32 cellular contexts compared by ENCODE assay signal in the genomic region with DNA sequence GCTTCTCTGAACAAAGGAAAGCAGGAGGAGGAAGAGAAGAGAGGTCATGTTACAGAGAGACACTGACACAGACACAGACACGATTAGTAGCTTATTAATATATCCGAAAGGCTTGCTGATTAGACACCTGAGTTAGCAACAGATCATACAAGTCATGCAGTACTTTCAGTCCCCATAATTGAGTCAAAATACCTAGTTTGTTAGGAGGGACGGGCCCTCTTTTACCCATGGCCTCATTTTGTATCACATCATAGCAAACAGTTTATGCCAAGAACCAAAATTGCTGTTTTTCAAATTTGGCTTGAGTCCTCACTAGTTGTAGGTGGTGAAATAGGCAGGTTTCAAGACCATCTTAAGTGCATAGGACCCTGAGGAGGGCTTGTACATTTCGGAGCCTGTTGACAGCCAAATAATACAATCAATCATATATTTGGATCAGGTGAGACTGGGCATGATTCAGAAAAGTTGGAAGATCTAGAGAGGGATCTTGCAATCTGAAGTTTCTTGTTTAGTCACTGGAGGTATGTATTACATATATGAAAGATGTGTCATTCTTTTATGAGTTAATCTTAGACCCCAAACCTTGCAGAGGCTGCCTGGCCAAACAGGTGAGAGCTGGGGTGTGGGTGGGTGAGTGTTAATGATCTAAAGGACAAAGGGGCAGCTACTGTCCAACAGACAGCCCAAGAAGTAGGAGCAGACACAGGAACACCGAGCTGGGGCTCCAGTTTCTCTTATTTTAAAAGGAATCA.
DNase-seq lines count a peak whose midpoint lies in the region; ATAC-seq and TF ChIP-seq lines count a peak whose summit lies in the region.
"Had no signal": no experiment of that assay in that cellular context is flagged by ENCODE, and none has a peak within 500 bp of the region (broad histone marks: within the 10 kb centered on the region; RNA-seq: fewer than 3 reads in every experiment).

No MANE protein-coding gene starts in this region.

- no peaks in the 10 kb centered on the region for H3K79me2 ChIP-seq in H9 (ENCODE audit: insufficient read depth, low read length)

- no peak overlapping the region for H2BK20ac ChIP-seq in H9 (ENCODE audit: low read depth, low read length, poor library complexity, severe bottlenecking)

- H3K36me3 Mint-ChIP-seq in activated CD4-positive, alpha-beta memory T cell treated with anti-CD3 and anti-CD28 coated beads for 36 hours: peaks cover 9% of the 10 kb centered on the region
- H3K36me3 Mint-ChIP-seq in activated CD4-positive, alpha-beta memory T cell treated with anti-CD3 and anti-CD28 coated beads, Interleukin-2, amount 10 ng/mL, durations not matched to agents 7 days and 5 days (ENCODE audit: low read depth): peaks cover 6% of the 10 kb centered on the region
- H3K36me3 Mint-ChIP-seq in H9 (ENCODE audit: insufficient read depth in 1 of 3, low read depth in 3 of 3): peaks cover 17 to 33% (median 27%) of the 10 kb centered on the region in 3 experiments; a peak in 6 of 7 replicates
- peaks cover 38% of the 10 kb centered on the region for H3K36me3 Mint-ChIP-seq in chondrocyte (ENCODE audit: low read depth)

- no peaks in the 10 kb centered on the region for H3K9me3 Mint-ChIP-seq in activated CD4-positive, alpha-beta memory T cell treated with anti-CD3 and anti-CD28 coated beads for 36 hours
- no peaks in the 10 kb centered on the region for H3K9me3 Mint-ChIP-seq in activated CD4-positive, alpha-beta memory T cell treated with anti-CD3 and anti-CD28 coated beads, Interleukin-2, amount 10 ng/mL, durations not matched to agents 7 days and 5 days
- H3K9me3 Mint-ChIP-seq in H9 (no peaks in the 10 kb centered on the region), chondrocyte (ENCODE audit: low read depth) (no peaks in the 10 kb centered on the region)
- H3K9me3 Mint-ChIP-seq: effector memory CD8-positive, alpha-beta T cell had no signal

- no peak overlapping the region for H3K14ac ChIP-seq in H9 (ENCODE audit: insufficient read depth, low read length)

- H3K4me1 Mint-ChIP-seq in activated CD4-positive, alpha-beta memory T cell treated with anti-CD3 and anti-CD28 coated beads for 36 hours (ENCODE audit: low read depth): peaks cover 20% of the 10 kb centered on the region
- peaks cover 7% of the 10 kb centered on the region for H3K4me1 Mint-ChIP-seq in activated CD4-positive, alpha-beta memory T cell treated with anti-CD3 and anti-CD28 coated beads, Interleukin-2, amount 10 ng/mL, durations not matched to agents 7 days and 5 days
- H3K4me1 Mint-ChIP-seq in H9 (peaks cover 0 to 7% of the 10 kb centered on the region in 2 experiments; a peak in 1 of 4 replicates), chondrocyte (ENCODE audit: low read depth) (peaks cover 5% of the 10 kb centered on the region)

- H4K20me1 ChIP-seq in H9 (ENCODE audit: control insufficient read depth, insufficient read depth, insufficient read length): no peaks in the 10 kb centered on the region

- no peak overlapping the region for H2BK120ac ChIP-seq in H9 (ENCODE audit: low read depth, low read length, poor library complexity, severe bottlenecking)

- POLR2A ChIA-PET in activated CD4-positive, alpha-beta memory T cell treated with anti-CD3 and anti-CD28 coated beads for 36 hours (lab: Charles Lee): interaction anchor here (0.6 to 1.3 kb wide), 3 partner anchors 22 to 533 kb away, joined by 3 read pairs; no protein-coding TSS in a partner anchor
- POLR2A ChIA-PET in activated CD4-positive, alpha-beta memory T cell treated with anti-CD3 and anti-CD28 coated beads, Interleukin-2, amount 10 ng/mL, durations not matched to agents 7 days and 5 days (lab: Charles Lee): interaction anchor here (1.3 kb wide), 1 partner anchor 9 kb away, joined by 3 read pairs; no protein-coding TSS in a partner anchor

- TF ChIP-seq CTCF in H9 (conservative IDR thresholded peaks at IDR 0.05): no peak
- TF ChIP-seq CTCF in chondrocyte (IDR thresholded peaks at IDR 0.05): no peak
- no peak for TF ChIP-seq CTCF in omental fat pad (IDR thresholded peaks at IDR 0.05)

- no peaks in the 10 kb centered on the region for H3K79me1 ChIP-seq in H9 (ENCODE audit: insufficient read depth, low read depth, low read length, poor library complexity, severe bottlenecking)

- no peak overlapping the region for H3K27ac ChIP-seq in H9 (ENCODE audit: insufficient read length, low read depth, low read length)
- H3K27ac ChIP-seq: A549, coronary artery, neutrophil, PC-9, psoas muscle, WERI-Rb-1 had no signal

- H3K27me3 ChIP-seq in H9 (ENCODE audit: insufficient read depth, low read length): no peaks in the 10 kb centered on the region
- H3K27me3 ChIP-seq: heart right ventricle, neutrophil had no signal

- no peak overlapping the region for H3K9ac ChIP-seq in H9 (ENCODE audit: extremely low read depth, insufficient read length, low read length)

- no peak overlapping the region for H4K5ac ChIP-seq in H9 (ENCODE audit: insufficient read length, low read depth, low read length)

- no peak overlapping the region for H2AK5ac ChIP-seq in H9 (ENCODE audit: insufficient read length, low read length)

- H3K56ac ChIP-seq in H9 (ENCODE audit: insufficient read length, low read depth, low read length): no peak overlapping the region

- H3K27me3 Mint-ChIP-seq in activated CD4-positive, alpha-beta memory T cell treated with anti-CD3 and anti-CD28 coated beads for 36 hours: no peaks in the 10 kb centered on the region
- H3K27me3 Mint-ChIP-seq in activated CD4-positive, alpha-beta memory T cell treated with anti-CD3 and anti-CD28 coated beads, Interleukin-2, amount 10 ng/mL, durations not matched to agents 7 days and 5 days: no peaks in the 10 kb centered on the region
- H3K27me3 Mint-ChIP-seq in H9 (ENCODE audit: low read depth): no peaks in the 10 kb centered on the region
- H3K27me3 Mint-ChIP-seq in chondrocyte (ENCODE audit: low read depth): no peaks in the 10 kb centered on the region
- H3K27me3 Mint-ChIP-seq: effector memory CD8-positive, alpha-beta T cell had no signal

- no peak overlapping the region for H2BK12ac ChIP-seq in H9 (ENCODE audit: insufficient read length, low read depth, low read length)

- peak; percentile 42 for DNase-seq in activated CD4-positive, alpha-beta memory T cell treated with anti-CD3 and anti-CD28 coated beads for 36 hours
- DNase-seq in activated CD4-positive, alpha-beta memory T cell treated with anti-CD3 and anti-CD28 coated beads, Interleukin-2, amount 10 ng/mL, durations not matched to agents 7 days and 5 days: no peak
- DNase-seq in H9: no peak
- DNase-seq in chondrocyte (ENCODE audit: low spot score): no peak
- no peak for DNase-seq in omental fat pad (ENCODE audit: low spot score)
- no peak for DNase-seq in medulla oblongata (ENCODE audit: extremely low spot score)
- DNase-seq in anterior cingulate cortex (lab: John Stamatoyannopoulos, UW): no peak
- DNase-seq: activated naive CD4-positive, alpha-beta T cell treated with anti-CD3 and anti-CD28 coated beads, Interleukin-2, amount 50 U/mL, for 16 hours; AML-193; amygdala; DMS53; effector memory CD8-positive, alpha-beta T cell; foreskin melanocyte; H7; heart right ventricle; IMR-90; mesendoderm; NCI-H1092; NCI-H1694 treated with DMSO at 0.1 percent for 48 hours; NCI-H524; NK-92 treated with Interleukin-12 subunit alpha and Interleukin-12 subunit beta, amount 100 ng/mL, for 24 hours; PC-9; psoas muscle; SHP77; T-helper 9 cell; trophoblast cell; WERI-Rb-1 had no signal

- no peak overlapping the region for H3K4ac ChIP-seq in H9 (ENCODE audit: low read depth, low read length)

- CTCF ChIA-PET in activated CD4-positive, alpha-beta memory T cell treated with anti-CD3 and anti-CD28 coated beads for 36 hours (lab: Charles Lee): interaction anchor here (1.3 kb wide), 1 partner anchor 8 kb away, joined by 3 read pairs; no protein-coding TSS in a partner anchor
- CTCF ChIA-PET in activated CD4-positive, alpha-beta memory T cell treated with anti-CD3 and anti-CD28 coated beads, Interleukin-2, amount 10 ng/mL, durations not matched to agents 7 days and 5 days (lab: Charles Lee): no interaction called here

- H3K9me3 ChIP-seq in H9 (ENCODE audit: control insufficient read depth, low read depth, low read length): no peaks in the 10 kb centered on the region
- H3K9me3 ChIP-seq: A549, heart right ventricle, neutrophil, psoas muscle had no signal

- WGBS in H9 (ENCODE audit: extremely low coverage, insufficient read length, low lambda C conversion rate): no CpG with 5 or more reads among the region's 5 CpGs

- intact Hi-C loops in activated CD4-positive, alpha-beta memory T cell treated with anti-CD3 and anti-CD28 coated beads for 36 hours (cut with micrococcal nuclease): no loop called here

- no peak overlapping the region for H3K4me3 Mint-ChIP-seq in activated CD4-positive, alpha-beta memory T cell treated with anti-CD3 and anti-CD28 coated beads for 36 hours
- no peak overlapping the region for H3K4me3 Mint-ChIP-seq in activated CD4-positive, alpha-beta memory T cell treated with anti-CD3 and anti-CD28 coated beads, Interleukin-2, amount 10 ng/mL, durations not matched to agents 7 days and 5 days
- H3K4me3 Mint-ChIP-seq in H9: no peak overlapping the region
- no peak overlapping the region for H3K4me3 Mint-ChIP-seq in chondrocyte (ENCODE audit: unreplicated experiment)
- H3K4me3 Mint-ChIP-seq: effector memory CD8-positive, alpha-beta T cell had no signal

- no peak overlapping the region for H2AFZ ChIP-seq in H9 (ENCODE audit: low read length)
- H2AFZ ChIP-seq: PC-9 had no signal

- H2BK15ac ChIP-seq in H9 (ENCODE audit: low read depth, low read length): no peak overlapping the region

- peak; percentile 57 for ATAC-seq in omental fat pad (ENCODE audit: low FRiP score)
- no peak for ATAC-seq in GM19023 (IDR thresholded peaks at IDR 0.05; ENCODE audit: unreplicated experiment)
- ATAC-seq: A549; effector memory CD8-positive, alpha-beta T cell; esophagus mucosa had no signal

- H3K4me1 ChIP-seq in H9 (ENCODE audit: insufficient read depth, low read length): no peaks in the 10 kb centered on the region
- H3K4me1 ChIP-seq: A549, psoas muscle had no signal

- no peak overlapping the region for H3K18ac ChIP-seq in H9 (ENCODE audit: insufficient read length, low read depth, low read length)

- no peak overlapping the region for H4K91ac ChIP-seq in H9 (ENCODE audit: insufficient read length, low read depth, low read length)

- H3T11ph ChIP-seq in H9 (ENCODE audit: low read length): no peak overlapping the region

- no peak overlapping the region for H4K8ac ChIP-seq in H9 (replicated peaks; ENCODE audit: insufficient read length, low read depth, low read length)

- H3K23me2 ChIP-seq in H9 (ENCODE audit: insufficient read length, low read depth, low read length, poor library complexity, severe bottlenecking): no peaks in the 10 kb centered on the region

- no peak overlapping the region for H2BK5ac ChIP-seq in H9 (ENCODE audit: insufficient read length, low read length)

- H3K27ac Mint-ChIP-seq in activated CD4-positive, alpha-beta memory T cell treated with anti-CD3 and anti-CD28 coated beads for 36 hours: no peak overlapping the region
- H3K27ac Mint-ChIP-seq in activated CD4-positive, alpha-beta memory T cell treated with anti-CD3 and anti-CD28 coated beads, Interleukin-2, amount 10 ng/mL, durations not matched to agents 7 days and 5 days: no peak overlapping the region
- peak overlapping the region in 2 of 3 experiments; percentile 46 to 53; a peak in 2 of 7 replicates for H3K27ac Mint-ChIP-seq in H9
- H3K27ac Mint-ChIP-seq in chondrocyte (ENCODE audit: unreplicated experiment): peak overlapping the region; percentile 51

- no peak overlapping the region for H3K23ac ChIP-seq in H9 (ENCODE audit: insufficient read length, low read depth, low read length)

- H3K4me2 ChIP-seq in H9 (ENCODE audit: insufficient read depth, insufficient read length, low read length): no peak overlapping the region
- H3K4me2 ChIP-seq: A549, PC-9 had no signal

Comparison
In these comparisons a context has a peak if more than half of its experiments do, and no peak if none do; other contexts are left out.
1. H3K27ac Mint-ChIP-seq: peak in H9 (2 of 3) and chondrocyte (single experiment); none in activated CD4-positive, alpha-beta memory T cell treated with anti-CD3 and anti-CD28 coated beads for 36 hours (single experiment) and activated CD4-positive, alpha-beta memory T cell treated with anti-CD3 and anti-CD28 coated beads, Interleukin-2, amount 10 ng/mL, durations not matched to agents 7 days and 5 days (single experiment).